ENCODE assay signal across 25 cellular contexts in the genomic region with DNA sequence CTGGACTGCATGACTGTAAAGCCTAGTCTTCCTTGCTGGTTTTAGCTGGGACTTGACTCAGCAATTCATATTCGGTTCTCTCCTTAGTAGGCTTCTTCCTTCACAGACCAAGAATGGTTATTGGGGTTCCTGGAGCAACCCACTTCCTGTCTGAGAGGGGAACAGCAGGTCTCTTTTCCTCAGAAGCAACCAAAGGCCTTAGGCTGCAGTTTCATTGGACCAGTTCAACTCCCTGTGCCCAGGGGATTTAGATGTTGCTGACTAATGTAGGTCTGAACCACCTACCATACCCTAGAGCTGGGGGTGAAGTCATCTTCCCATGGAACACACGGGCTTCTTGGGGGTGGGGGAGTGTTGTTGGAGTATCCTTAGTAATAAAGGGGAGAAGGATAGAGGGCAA.
A peak's percentile ranks its signal among the peaks of the same experiment; 100 is the strongest.
DNase-seq lines count a peak whose midpoint lies in the region; ATAC-seq, FAIRE-seq and TF ChIP-seq lines count a peak whose summit lies in the region.
"Had no signal": no experiment of that assay in that cellular context is flagged by ENCODE, and none has a peak within 500 bp of the region (broad histone marks: within the 10 kb centered on the region; RNA-seq: fewer than 3 reads in every experiment).

No MANE protein-coding gene starts in this region.

- TF ChIP-seq POLR2A in GM12878 (IDR thresholded peaks at IDR 0.05; ENCODE audit: low read depth, low read length) = no peak

- H3K79me2 ChIP-seq in KMS-11 (ENCODE audit: insufficient read depth, low read depth) (no peaks in the 10 kb centered on the region), GM12878 (ENCODE audit: control insufficient read depth, insufficient read depth, low read length) (no peaks in the 10 kb centered on the region), osteoblast (ENCODE audit: insufficient read depth, low read length) (no peaks in the 10 kb centered on the region)

- H3K9ac ChIP-seq in KMS-11 = no peak overlapping the region
- H3K9ac ChIP-seq in GM12878 (ENCODE audit: control insufficient read depth, insufficient read depth, low read length) = no peak overlapping the region

- peaks cover 24% of the 10 kb centered on the region for H3K4me1 ChIP-seq in KMS-11 (ENCODE audit: low read depth, poor library complexity, severe bottlenecking)
- H3K4me1 ChIP-seq in GM12878 (ENCODE audit: control insufficient read depth, insufficient read depth, low read length) = peaks cover 7% of the 10 kb centered on the region
- peaks cover 11% of the 10 kb centered on the region for H3K4me1 ChIP-seq in osteoblast (ENCODE audit: insufficient read depth, low read length)

- no peak for TF ChIP-seq EP300 in GM12878 (IDR thresholded peaks at IDR 0.05; ENCODE audit: borderline replicate concordance in 1 of 2, control insufficient read depth in 1 of 2, low read depth in 2 of 2, low read length in 2 of 2)

- peak overlapping the region; percentile 19 for H3K4me3 Mint-ChIP-seq in activated CD4-positive, alpha-beta T cell treated with anti-CD3 and anti-CD28 coated beads, Interleukin-2, amount 10 ng/mL, durations not matched to agents 24 days and 14 days
- H3K4me3 Mint-ChIP-seq in activated CD4-positive, alpha-beta T cell treated with anti-CD3 and anti-CD28 coated beads for 36 hours = no peak overlapping the region
- no peak overlapping the region for H3K4me3 Mint-ChIP-seq in stimulated activated naive B cell treated with anti-CD40 and anti-IgM and Interleukin-4, amounts not matched to agents 10 μg/mL and 1 μg/mL and 100 μg/mL, for 72 hours
- H3K4me3 Mint-ChIP-seq: activated B cell treated with CpG ODN at 0.5 μM for 24 hours; natural killer cell treated with Interleukin-12 subunit alpha and Interleukin-12 subunit beta and Interleukin-15 and Interleukin-18, amount 100 ng/mL, for 72 hours; type B pancreatic cell had no signal

- 13% methylated on average over 2 of the region's 2 CpGs for WGBS in GM12878 (ENCODE audit: insufficient coverage, insufficient replicate concordance, low lambda C conversion rate, missing lambda C conversion rate)

- no peaks in the 10 kb centered on the region for H3K9me3 ChIP-seq in GM12878 (replicated peaks; ENCODE audit: control insufficient read depth, insufficient read depth, low read length)
- no peaks in the 10 kb centered on the region for H3K9me3 ChIP-seq in osteoblast (ENCODE audit: low read depth, low read length)
- H3K9me3 ChIP-seq: gastroesophageal sphincter, stomach had no signal

- no peak for TF ChIP-seq RAD21 in GM12878 (IDR thresholded peaks at IDR 0.05; ENCODE audit: insufficient read depth, low read depth, low read length)

- TF ChIP-seq CTCF in KMS-11 (conservative IDR thresholded peaks at IDR 0.05; ENCODE audit: low read depth, low read length) = no peak
- no peak for TF ChIP-seq CTCF in GM12878 (IDR thresholded peaks at IDR 0.05 in 2 of 3, conservative IDR thresholded peaks at IDR 0.05 in 1 of 3; ENCODE audit: control insufficient read depth in 2 of 3, extremely low read depth in 1 of 3, insufficient read depth in 1 of 3, low read depth in 3 of 3, low read length in 3 of 3)
- TF ChIP-seq CTCF in osteoblast (IDR thresholded peaks at IDR 0.05; ENCODE audit: extremely low read depth, low read depth, low read length) = no peak

- SMC1A ChIA-PET in GM12878 (lab: Charles Lee; ENCODE audit: uncharacterized antibody, unreplicated experiment) = interaction anchor here (0.7 kb wide), 1 partner anchor 264 kb away, joined by 3 read pairs; no protein-coding TSS in a partner anchor

- no peaks in the 10 kb centered on the region for H3K27me3 ChIP-seq in KMS-11 (ENCODE audit: insufficient read depth, low read depth)
- H3K27me3 ChIP-seq in GM12878 (replicated peaks in 1 of 2; ENCODE audit: control insufficient read depth in 2 of 2, insufficient read depth in 2 of 2, low read length in 1 of 2) = no peaks in the 10 kb centered on the region
- no peaks in the 10 kb centered on the region for H3K27me3 ChIP-seq in osteoblast (ENCODE audit: insufficient read depth, low read length)
- H3K27me3 ChIP-seq: gastroesophageal sphincter, stomach had no signal

- no TSS peak for BruUV-seq in GM12878 (replicated peaks; lab: Mats Ljungman, UMichigan)

- H3K27me3 Mint-ChIP-seq in activated CD4-positive, alpha-beta T cell treated with anti-CD3 and anti-CD28 coated beads, Interleukin-2, amount 10 ng/mL, durations not matched to agents 24 days and 14 days = no peaks in the 10 kb centered on the region
- no peaks in the 10 kb centered on the region for H3K27me3 Mint-ChIP-seq in activated CD4-positive, alpha-beta T cell treated with anti-CD3 and anti-CD28 coated beads for 36 hours
- no peaks in the 10 kb centered on the region for H3K27me3 Mint-ChIP-seq in stimulated activated naive B cell treated with anti-CD40 and anti-IgM and Interleukin-4, amounts not matched to agents 10 μg/mL and 1 μg/mL and 100 μg/mL, for 72 hours
- H3K27me3 Mint-ChIP-seq: activated B cell treated with CpG ODN at 0.5 μM for 24 hours; natural killer cell treated with Interleukin-12 subunit alpha and Interleukin-12 subunit beta and Interleukin-15 and Interleukin-18, amount 100 ng/mL, for 72 hours; type B pancreatic cell had no signal

- no peak for FAIRE-seq in GM12878 (lab: Jason Lieb, UNC)

- H3K4me1 Mint-ChIP-seq in activated CD4-positive, alpha-beta T cell treated with anti-CD3 and anti-CD28 coated beads, Interleukin-2, amount 10 ng/mL, durations not matched to agents 24 days and 14 days = peaks cover 32% of the 10 kb centered on the region
- peaks cover 39% of the 10 kb centered on the region for H3K4me1 Mint-ChIP-seq in activated CD4-positive, alpha-beta T cell treated with anti-CD3 and anti-CD28 coated beads for 36 hours
- H3K4me1 Mint-ChIP-seq in stimulated activated naive B cell treated with anti-CD40 and anti-IgM and Interleukin-4, amounts not matched to agents 10 μg/mL and 1 μg/mL and 100 μg/mL, for 72 hours = peaks cover 2 to 18% of the 10 kb centered on the region in 2 donors

- H3K36me3 Mint-ChIP-seq in activated CD4-positive, alpha-beta T cell treated with anti-CD3 and anti-CD28 coated beads, Interleukin-2, amount 10 ng/mL, durations not matched to agents 24 days and 14 days (ENCODE audit: low read depth) = peaks cover 2% of the 10 kb centered on the region
- peaks cover 4% of the 10 kb centered on the region for H3K36me3 Mint-ChIP-seq in activated CD4-positive, alpha-beta T cell treated with anti-CD3 and anti-CD28 coated beads for 36 hours (ENCODE audit: low read depth)
- peaks cover 7 to 11% of the 10 kb centered on the region in 2 donors for H3K36me3 Mint-ChIP-seq in stimulated activated naive B cell treated with anti-CD40 and anti-IgM and Interleukin-4, amounts not matched to agents 10 μg/mL and 1 μg/mL and 100 μg/mL, for 72 hours
- H3K36me3 Mint-ChIP-seq: natural killer cell treated with Interleukin-12 subunit alpha and Interleukin-12 subunit beta and Interleukin-15 and Interleukin-18, amount 100 ng/mL, for 72 hours; type B pancreatic cell had no signal

- H4K20me1 ChIP-seq in KMS-11 (ENCODE audit: insufficient read depth) (no peaks in the 10 kb centered on the region), GM12878 (ENCODE audit: control insufficient read depth, insufficient read depth) (no peaks in the 10 kb centered on the region), osteoblast (ENCODE audit: insufficient read depth, low read length) (no peaks in the 10 kb centered on the region)

- in situ Hi-C loops in GM12878 (cut with MboI) = no loop called here

- POLR2A ChIA-PET in activated CD4-positive, alpha-beta T cell treated with anti-CD3 and anti-CD28 coated beads for 36 hours (lab: Charles Lee) = interaction anchor here (0.6 kb wide), 1 partner anchor 25 kb away, joined by 9 read pairs; no protein-coding TSS in a partner anchor
- POLR2A ChIA-PET in GM12878 (lab: Charles Lee) = interaction anchor here (0.6 kb wide), 1 partner anchor 1269 kb away, joined by 6 read pairs; no protein-coding TSS in a partner anchor

- H3K27ac ChIP-seq in KMS-11 = peak overlapping the region; percentile 13; the same call in 1 of the 2 replicates
- no peak overlapping the region for H3K27ac ChIP-seq in GM12878 (ENCODE audit: control insufficient read depth, insufficient read depth)
- H3K27ac ChIP-seq in osteoblast (ENCODE audit: low read depth, low read length) = no peak overlapping the region
- H3K27ac ChIP-seq: epithelial cell of prostate, gastroesophageal sphincter, stomach had no signal

- RAD21 ChIA-PET in GM12878 (lab: Charles Lee; ENCODE audit: unreplicated experiment) = no interaction called here

- H3K4me2 ChIP-seq in KMS-11 (peak overlapping the region; percentile 44; the same call in 1 of the 2 replicates), GM12878 (ENCODE audit: control insufficient read depth, insufficient read depth) (no peak overlapping the region), osteoblast (ENCODE audit: insufficient read depth, low read length) (no peak overlapping the region)

- intact Hi-C loops in activated CD4-positive, alpha-beta T cell treated with anti-CD3 and anti-CD28 coated beads, Interleukin-2, amount 10 ng/mL, durations not matched to agents 24 days and 14 days (cut with micrococcal nuclease) = no loop called here
- intact Hi-C loops in activated CD4-positive, alpha-beta T cell treated with anti-CD3 and anti-CD28 coated beads for 36 hours (cut with DNase I, micrococcal nuclease) = loop anchor here in 1 of 2 experiments (10.0 kb wide), 2 partner anchors 497 to 717 kb away; no protein-coding TSS in a partner anchor
- intact Hi-C loops in GM12878 (cut with micrococcal nuclease; ENCODE audit: unreplicated experiment) = no loop called here

- peak; percentile 65 for DNase-seq in activated CD4-positive, alpha-beta T cell treated with anti-CD3 and anti-CD28 coated beads, Interleukin-2, amount 10 ng/mL, durations not matched to agents 24 days and 14 days
- DNase-seq in activated CD4-positive, alpha-beta T cell treated with anti-CD3 and anti-CD28 coated beads for 36 hours = no peak
- no peak for DNase-seq in GM12878 (ENCODE audit: low read depth, low spot score)
- peak; percentile 78 for DNase-seq in osteoblast (ENCODE audit: insufficient read length, low spot score, missing footprints)
- no peak for DNase-seq in NCI-H2171 (lab: John Stamatoyannopoulos, UW)
- no peak for DNase-seq in stimulated activated naive CD8-positive, alpha-beta T cell treated with anti-CD3 and anti-CD28 coated beads, Interleukin-15, Interleukin-2, amounts not matched to agents 100 U/mL and 50 U/mL, for 24 hours
- DNase-seq in stimulated activated naive B cell treated with anti-CD40 and anti-IgM and Interleukin-4, amounts not matched to agents 10 μg/mL and 1 μg/mL and 100 μg/mL, for 72 hours = no peak
- DNase-seq: 8988T; activated B cell treated with CpG ODN at 0.5 μM for 24 hours; activated CD8-positive, alpha-beta memory T cell treated with anti-CD3 and anti-CD28 coated beads for 24 hours; dermis blood vessel endothelial cell; Karpas-422; kidney glomerular epithelial cell; NCI-H1417; NCI-H69; SIG-M5; stimulated activated CD4-positive, alpha-beta T cell treated with anti-CD3 and anti-CD28 coated beads, Interleukin-2, amount 100 ng/mL, for 24 hours; stomach; T-helper 2 cell had no signal

- H3K4me3 ChIP-seq in KMS-11 (IDR thresholded peaks at IDR 0.05; ENCODE audit: insufficient read depth, low read depth, low read length) (no peak overlapping the region), GM12878 (no peak overlapping the region), osteoblast (ENCODE audit: insufficient read depth, low read length) (no peak overlapping the region)
- H3K4me3 ChIP-seq: gastroesophageal sphincter, stomach had no signal

- H3K36me3 ChIP-seq in KMS-11 (ENCODE audit: insufficient read depth) = no peaks in the 10 kb centered on the region
- no peaks in the 10 kb centered on the region; a peak in 1 of 4 replicates for H3K36me3 ChIP-seq in GM12878 (ENCODE audit: control insufficient read depth in 2 of 2, insufficient read depth in 2 of 2, low read length in 1 of 2)
- H3K36me3 ChIP-seq in osteoblast (ENCODE audit: insufficient read depth, low read length) = no peaks in the 10 kb centered on the region
- H3K36me3 ChIP-seq: stomach had no signal

- no peaks in the 10 kb centered on the region for H3K9me3 Mint-ChIP-seq in activated CD4-positive, alpha-beta T cell treated with anti-CD3 and anti-CD28 coated beads, Interleukin-2, amount 10 ng/mL, durations not matched to agents 24 days and 14 days
- H3K9me3 Mint-ChIP-seq in activated CD4-positive, alpha-beta T cell treated with anti-CD3 and anti-CD28 coated beads for 36 hours (ENCODE audit: low read depth) = no peaks in the 10 kb centered on the region
- no peaks in the 10 kb centered on the region for H3K9me3 Mint-ChIP-seq in stimulated activated naive B cell treated with anti-CD40 and anti-IgM and Interleukin-4, amounts not matched to agents 10 μg/mL and 1 μg/mL and 100 μg/mL, for 72 hours
- H3K9me3 Mint-ChIP-seq: activated B cell treated with CpG ODN at 0.5 μM for 24 hours; CD14-positive monocyte; natural killer cell treated with Interleukin-12 subunit alpha and Interleukin-12 subunit beta and Interleukin-15 and Interleukin-18, amount 100 ng/mL, for 72 hours; type B pancreatic cell had no signal

- peak overlapping the region; percentile 46 for H3K27ac Mint-ChIP-seq in activated CD4-positive, alpha-beta T cell treated with anti-CD3 and anti-CD28 coated beads, Interleukin-2, amount 10 ng/mL, durations not matched to agents 24 days and 14 days
- H3K27ac Mint-ChIP-seq in activated CD4-positive, alpha-beta T cell treated with anti-CD3 and anti-CD28 coated beads for 36 hours = no peak overlapping the region
- no peak overlapping the region for H3K27ac Mint-ChIP-seq in stimulated activated naive B cell treated with anti-CD40 and anti-IgM and Interleukin-4, amounts not matched to agents 10 μg/mL and 1 μg/mL and 100 μg/mL, for 72 hours
- H3K27ac Mint-ChIP-seq: activated B cell treated with CpG ODN at 0.5 μM for 24 hours; CD14-positive monocyte; natural killer cell treated with Interleukin-12 subunit alpha and Interleukin-12 subunit beta and Interleukin-15 and Interleukin-18, amount 100 ng/mL, for 72 hours; type B pancreatic cell had no signal

- 0 out of 2 replicates have a peak overlapping the region, but pooled peaks have one; percentile 16 for H2AFZ ChIP-seq in KMS-11 (ENCODE audit: low read depth)
- H2AFZ ChIP-seq in GM12878 (ENCODE audit: control insufficient read depth, low read depth, low read length) = no peak overlapping the region
- H2AFZ ChIP-seq in osteoblast (ENCODE audit: low read length) = no peak overlapping the region

- no peak for ATAC-seq in activated CD4-positive, alpha-beta T cell treated with anti-CD3 and anti-CD28 coated beads for 36 hours
- no peak for ATAC-seq in GM12878
- no peak for ATAC-seq in stimulated activated naive CD8-positive, alpha-beta T cell treated with anti-CD3 and anti-CD28 coated beads, Interleukin-15, Interleukin-2, amounts not matched to agents 100 U/mL and 50 U/mL, for 24 hours
- ATAC-seq in stimulated activated naive B cell treated with anti-CD40 and anti-IgM and Interleukin-4, amounts not matched to agents 10 μg/mL and 1 μg/mL and 100 μg/mL, for 72 hours (replicated peaks) = no peak
- ATAC-seq: gastroesophageal sphincter; natural killer cell treated with Interleukin-12 subunit alpha and Interleukin-12 subunit beta and Interleukin-15 and Interleukin-18, amount 100 ng/mL, for 72 hours had no signal

- CTCF ChIA-PET in activated CD4-positive, alpha-beta T cell treated with anti-CD3 and anti-CD28 coated beads for 36 hours (lab: Charles Lee) = no interaction called here
- CTCF ChIA-PET in GM12878 (lab: Yijun Ruan, JAX) = no interaction called here

Comparison
In these comparisons a context has a peak if more than half of its experiments do, and no peak if none do; other contexts are left out.
1. DNase-seq: peak in activated CD4-positive, alpha-beta T cell treated with anti-CD3 and anti-CD28 coated beads, Interleukin-2, amount 10 ng/mL, durations not matched to agents 24 days and 14 days (single experiment) and osteoblast (single experiment); none in activated CD4-positive, alpha-beta T cell treated with anti-CD3 and anti-CD28 coated beads for 36 hours (single experiment), GM12878 (single experiment), NCI-H2171 (single experiment), stimulated activated naive CD8-positive, alpha-beta T cell treated with anti-CD3 and anti-CD28 coated beads, Interleukin-15, Interleukin-2, amounts not matched to agents 100 U/mL and 50 U/mL, for 24 hours (single experiment) and stimulated activated naive B cell treated with anti-CD40 and anti-IgM and Interleukin-4, amounts not matched to agents 10 μg/mL and 1 μg/mL and 100 μg/mL, for 72 hours (single experiment).